ENCODE assay signal across 8 cellular contexts in genomic region chr7:7970113-7970619, GRCh38. TPM values are rescaled to one million over a fixed set of nuclear protein-coding genes. Genes with fewer than 3 reads are reported as not detected.
A peak's percentile ranks its signal among the peaks of the same experiment; 100 is the strongest.
DNase-seq lines count a peak whose midpoint lies in the region; ATAC-seq and TF ChIP-seq lines count a peak whose summit lies in the region.

No MANE protein-coding gene starts in this region.

- dilution Hi-C loops in mammary epithelial cell (cut with HindIII; ENCODE audit: low sequenced_read_pairs) = no loop called here

- TF ChIP-seq CTCF in NB4 (IDR thresholded peaks at IDR 0.05; ENCODE audit: low read depth, low read length) = no peak
- no peak for TF ChIP-seq CTCF in mammary epithelial cell (conservative IDR thresholded peaks at IDR 0.05 in 1 of 2, IDR thresholded peaks at IDR 0.05 in 1 of 2; ENCODE audit: extremely low read depth in 1 of 2, insufficient read depth in 1 of 2, low read depth in 1 of 2, low read length in 2 of 2)
- TF ChIP-seq CTCF in type B pancreatic cell (conservative IDR thresholded peaks at IDR 0.05) = no peak

- in situ Hi-C loops in mammary epithelial cell (cut with MboI; ENCODE audit: low sequenced_read_pairs in 2 of 2) = no loop called here

- BruUV-seq in mammary epithelial cell (replicated peaks; lab: Mats Ljungman, UMichigan) = no TSS peak

- no peaks in the 10 kb centered on the region for H3K36me3 Mint-ChIP-seq in type B pancreatic cell

- peaks cover 0 to 19% (median 0%) of the 10 kb centered on the region in 11 experiments; a peak in 4 of 22 replicates for H4K20me1 ChIP-seq in BLaER1 treated with 17β-estradiol and CSF1 and Interleukin-3, amounts not matched to agents 10 nM and 100 nM
- no peaks in the 10 kb centered on the region for H4K20me1 ChIP-seq in mammary epithelial cell (ENCODE audit: insufficient read depth, low read length)

- peak overlapping the region; percentile 90 for H2AFZ ChIP-seq in mammary epithelial cell (ENCODE audit: low read depth, low read length)

- intact Hi-C loops in mammary epithelial cell (cut with micrococcal nuclease) = loop anchor here (2.0 to 10.0 kb wide), 3 partner anchors 21 to 328 kb away; partner anchors contain the start of gene UMAD1

- no peaks in the 10 kb centered on the region for H3K27me3 Mint-ChIP-seq in type B pancreatic cell
- no peaks in the 10 kb centered on the region for H3K27me3 Mint-ChIP-seq in stimulated activated naive CD8-positive, alpha-beta T cell treated with anti-CD3 and anti-CD28 coated beads, Interleukin-15, amount 100 ng/mL, for 72 hours

- ATAC-seq in HG03469 (IDR thresholded peaks at IDR 0.05; ENCODE audit: unreplicated experiment) = no peak
- no peak for ATAC-seq in stimulated activated naive CD8-positive, alpha-beta T cell treated with anti-CD3 and anti-CD28 coated beads, Interleukin-15, amount 100 ng/mL, for 72 hours

- H3K36me3 ChIP-seq in BLaER1 treated with 17β-estradiol and CSF1 and Interleukin-3, amounts not matched to agents 10 nM and 100 nM = no peaks in the 10 kb centered on the region
- H3K36me3 ChIP-seq in mammary epithelial cell (ENCODE audit: insufficient read depth, low read length) (no peaks in the 10 kb centered on the region), mucosa of rectum (ENCODE audit: control insufficient read depth in 2 of 2, insufficient read depth in 2 of 2, low read length in 2 of 2) (no peaks in the 10 kb centered on the region)

- H3K4me2 ChIP-seq in BLaER1 treated with 17β-estradiol and CSF1 and Interleukin-3, amounts not matched to agents 10 nM and 100 nM = peak overlapping the region; percentile 75 to 93 (median 91)
- peak overlapping the region; percentile 84 for H3K4me2 ChIP-seq in mammary epithelial cell (ENCODE audit: insufficient read depth, low read depth, low read length)

- DNase-seq in NB4 (ENCODE audit: low read depth) = no peak
- no peak for DNase-seq in mammary epithelial cell
- DNase-seq in type B pancreatic cell (ENCODE audit: extremely low spot score, unreplicated experiment) = no peak
- no peak for DNase-seq in GM19240 (ENCODE audit: insufficient read length, low spot score)
- DNase-seq in stimulated activated naive CD8-positive, alpha-beta T cell treated with anti-CD3 and anti-CD28 coated beads, Interleukin-15, amount 100 ng/mL, for 72 hours = no peak

- H3K27ac Mint-ChIP-seq in type B pancreatic cell = no peak overlapping the region
- H3K27ac Mint-ChIP-seq in stimulated activated naive CD8-positive, alpha-beta T cell treated with anti-CD3 and anti-CD28 coated beads, Interleukin-15, amount 100 ng/mL, for 72 hours = no peak overlapping the region

- peaks cover 5% of the 10 kb centered on the region for H3K4me1 Mint-ChIP-seq in type B pancreatic cell (ENCODE audit: unreplicated experiment)
- H3K4me1 Mint-ChIP-seq in stimulated activated naive CD8-positive, alpha-beta T cell treated with anti-CD3 and anti-CD28 coated beads, Interleukin-15, amount 100 ng/mL, for 72 hours = peaks cover 15% of the 10 kb centered on the region

- 10% methylated on average over 10 of the region's 15 CpGs for WGBS in mammary epithelial cell (ENCODE audit: low coverage, missing lambda C conversion rate)

- H3K9ac ChIP-seq in BLaER1 treated with 17β-estradiol and CSF1 and Interleukin-3, amounts not matched to agents 10 nM and 100 nM = peak overlapping the region; percentile 83 to 94 (median 89)
- H3K9ac ChIP-seq in mammary epithelial cell (ENCODE audit: insufficient read depth, low read length) (peak overlapping the region; percentile 68), mucosa of rectum (ENCODE audit: low read depth in 1 of 2, low read length in 2 of 2) (peak overlapping the region; percentile 74 to 83)

- H3K9me3 Mint-ChIP-seq in type B pancreatic cell = no peaks in the 10 kb centered on the region
- no peaks in the 10 kb centered on the region for H3K9me3 Mint-ChIP-seq in stimulated activated naive CD8-positive, alpha-beta T cell treated with anti-CD3 and anti-CD28 coated beads, Interleukin-15, amount 100 ng/mL, for 72 hours

- H3K4me1 ChIP-seq in BLaER1 treated with 17β-estradiol and CSF1 and Interleukin-3, amounts not matched to agents 10 nM and 100 nM = peaks cover 26 to 42% (median 34%) of the 10 kb centered on the region in 10 experiments
- H3K4me1 ChIP-seq in mammary epithelial cell (ENCODE audit: insufficient read depth, low read length) (peaks cover 2% of the 10 kb centered on the region), mucosa of rectum (ENCODE audit: control insufficient read depth in 2 of 2, insufficient read depth in 2 of 2, low read length in 2 of 2) (peaks cover 0 to 8% of the 10 kb centered on the region in 2 donors)

- H3K4me3 Mint-ChIP-seq in type B pancreatic cell = no peak overlapping the region
- H3K4me3 Mint-ChIP-seq in stimulated activated naive CD8-positive, alpha-beta T cell treated with anti-CD3 and anti-CD28 coated beads, Interleukin-15, amount 100 ng/mL, for 72 hours = no peak overlapping the region

- no peaks in the 10 kb centered on the region for H3K27me3 ChIP-seq in BLaER1 treated with 17β-estradiol and CSF1 and Interleukin-3, amounts not matched to agents 10 nM and 100 nM
- H3K27me3 ChIP-seq in mammary epithelial cell (ENCODE audit: insufficient read depth, low read length) (no peaks in the 10 kb centered on the region), mucosa of rectum (ENCODE audit: control insufficient read depth in 2 of 2, insufficient read depth in 2 of 2, low read length in 2 of 2) (no peaks in the 10 kb centered on the region)

- H3K27ac ChIP-seq in BLaER1 treated with 17β-estradiol and CSF1 and Interleukin-3, amounts not matched to agents 10 nM and 100 nM = peak overlapping the region in 9 of 11 experiments; percentile 81 to 94 (median 89); a peak in 18 of 22 replicates
- peak overlapping the region; percentile 28 for H3K27ac ChIP-seq in mammary epithelial cell (ENCODE audit: insufficient read depth, low read depth, low read length)
- peak overlapping the region; percentile 75 to 93 for H3K27ac ChIP-seq in mucosa of rectum (ENCODE audit: low read depth in 2 of 2, low read length in 2 of 2)

- CTCF ChIA-PET in mammary epithelial cell (lab: Charles Lee; ENCODE audit: low non-redundant PET) = interaction anchor here (0.7 to 0.9 kb wide), 2 partner anchors 187 to 277 kb away, joined by 3 to 20 read pairs; no protein-coding TSS in a partner anchor

- no peaks in the 10 kb centered on the region for H3K9me3 ChIP-seq in BLaER1 treated with 17β-estradiol and CSF1 and Interleukin-3, amounts not matched to agents 10 nM and 100 nM (replicated peaks in 1 of 11)
- H3K9me3 ChIP-seq in mammary epithelial cell (replicated peaks; ENCODE audit: insufficient read depth, low read length) = no peaks in the 10 kb centered on the region
- H3K9me3 ChIP-seq in mucosa of rectum (ENCODE audit: control insufficient read depth in 2 of 2, low read length in 2 of 2) = no peaks in the 10 kb centered on the region

- no peak for TF ChIP-seq POLR2A in NB4 (IDR thresholded peaks at IDR 0.05; ENCODE audit: extremely low read depth, insufficient read length)

- H3K79me2 ChIP-seq in mammary epithelial cell (ENCODE audit: insufficient read depth, low read length) = peaks cover 32% of the 10 kb centered on the region

- peak overlapping the region; percentile 76 to 98 (median 92) for H3K4me3 ChIP-seq in BLaER1 treated with 17β-estradiol and CSF1 and Interleukin-3, amounts not matched to agents 10 nM and 100 nM
- H3K4me3 ChIP-seq in NB4 (ENCODE audit: low read depth, low read length) (peak overlapping the region; percentile 72), mammary epithelial cell (replicated peaks in 1 of 3; ENCODE audit: insufficient read depth in 1 of 3, low read depth in 2 of 3, low read length in 3 of 3) (peak overlapping the region; percentile 61 to 98 (median 69)), mucosa of rectum (ENCODE audit: low read length in 2 of 2) (peak overlapping the region; percentile 83 to 91)

RNA-seq across cellular contexts. Expression of gene GLCCI1, which starts 1.6 kb away (rescaled TPM):
- total RNA-seq in mammary epithelial cell = 10 to 100 TPM in 1 of 2 donors, 1 to 10 TPM in 1; 7.0 to 14.6 TPM
- 6.4 TPM for polyA plus RNA-seq in mammary epithelial cell
- 56.6 TPM for polyA minus RNA-seq in mammary epithelial cell
- 11.9 and 25.0 TPM in 2 replicates for total RNA-seq in type B pancreatic cell (ENCODE audit: low replicate concordance)

Comparison
In these comparisons a context has a peak if more than half of its experiments do, and no peak if none do; other contexts are left out.
1. H3K27ac ChIP-seq: peak in every context shown above with its lines; median percentile 89 in BLaER1 treated with 17β-estradiol and CSF1 and Interleukin-3, amounts not matched to agents 10 nM and 100 nM; 84 in mucosa of rectum; 28 in mammary epithelial cell.